ENCODE assay signal across 11 cellular contexts in the genomic region with DNA sequence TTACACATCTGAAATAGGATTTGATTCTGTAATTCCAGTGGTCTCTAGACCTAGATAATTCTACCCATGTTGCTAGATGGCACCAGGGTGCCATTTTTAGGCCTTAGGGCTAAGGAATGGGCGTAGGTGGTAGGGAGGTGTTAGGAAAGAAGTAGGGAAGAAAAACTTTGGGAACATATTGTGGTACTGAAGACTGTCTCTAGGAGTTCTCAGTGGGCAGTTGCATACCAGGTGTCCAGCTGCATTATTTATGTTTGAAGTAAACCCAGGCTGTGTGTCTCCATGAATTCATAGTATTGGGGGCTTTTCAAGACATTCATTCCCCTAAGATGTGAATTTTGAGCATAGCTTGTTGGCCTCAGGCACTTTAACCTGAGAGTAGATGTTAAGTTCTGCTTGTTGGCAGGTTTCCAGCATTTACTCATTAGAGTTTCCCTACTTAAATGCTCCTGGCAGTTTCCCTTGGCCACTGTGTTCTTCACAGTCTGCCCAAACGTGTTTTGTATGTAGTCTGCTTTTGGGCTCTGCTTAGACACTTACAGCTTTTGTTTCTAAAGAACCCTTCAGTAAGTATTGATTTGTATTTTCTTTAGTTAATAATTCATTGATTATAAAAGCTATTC. TPM values are rescaled to one million over a fixed set of nuclear protein-coding genes. Genes with fewer than 3 reads are reported as not detected.
DNase-seq lines count a peak whose midpoint lies in the region; ATAC-seq, FAIRE-seq and TF ChIP-seq lines count a peak whose summit lies in the region.
"Had no signal": no experiment of that assay in that cellular context is flagged by ENCODE, and none has a peak within 500 bp of the region (broad histone marks: within the 10 kb centered on the region; RNA-seq: fewer than 3 reads in every experiment).

No MANE protein-coding gene starts in this region.

- no peaks in the 10 kb centered on the region for H4K20me1 ChIP-seq in endothelial cell of umbilical vein (replicated peaks; ENCODE audit: control insufficient read depth, extremely low read depth, insufficient read depth, low read length)

- CTCF ChIA-PET in endothelial cell of umbilical vein (lab: Charles Lee): interaction anchor here (1.0 to 4.2 kb wide), 9 partner anchors 11 to 177 kb away, joined by 3 to 18 read pairs (median 4); no protein-coding TSS in a partner anchor

- TF ChIP-seq CTCF in endothelial cell of umbilical vein (IDR thresholded peaks at IDR 0.05; ENCODE audit: extremely low read depth in 1 of 2, insufficient read depth in 1 of 2, low read depth in 1 of 2, low read length in 2 of 2) (no peak), progenitor cell of endocrine pancreas (IDR thresholded peaks at IDR 0.05; ENCODE audit: unreplicated experiment) (no peak)

- no peak overlapping the region for H3K4me3 ChIP-seq in endothelial cell of umbilical vein (replicated peaks in 1 of 3; ENCODE audit: insufficient read depth in 1 of 3, low read depth in 1 of 3, low read length in 3 of 3)

- H3K9me3 Mint-ChIP-seq in progenitor cell of endocrine pancreas (ENCODE audit: low read depth): no peaks in the 10 kb centered on the region
- H3K9me3 Mint-ChIP-seq in stimulated activated memory B cell treated with anti-CD40 and anti-IgM and Interleukin-4, amounts not matched to agents 10 μg/mL and 1 μg/mL and 100 μg/mL, for 72 hours: no peaks in the 10 kb centered on the region

- H3K9me3 ChIP-seq in endothelial cell of umbilical vein (replicated peaks; ENCODE audit: control insufficient read depth, insufficient read depth, low read length): no peaks in the 10 kb centered on the region

- H3K4me1 Mint-ChIP-seq in progenitor cell of endocrine pancreas (ENCODE audit: low read depth): peaks cover 14% of the 10 kb centered on the region
- peaks cover 5% of the 10 kb centered on the region for H3K4me1 Mint-ChIP-seq in stimulated activated memory B cell treated with anti-CD40 and anti-IgM and Interleukin-4, amounts not matched to agents 10 μg/mL and 1 μg/mL and 100 μg/mL, for 72 hours

- H3K27ac ChIP-seq in endothelial cell of umbilical vein (ENCODE audit: insufficient read depth, low read depth, low read length): no peak overlapping the region

- no peaks in the 10 kb centered on the region for H3K27me3 ChIP-seq in endothelial cell of umbilical vein (ENCODE audit: control insufficient read depth in 2 of 2, insufficient read depth in 2 of 2, low read length in 2 of 2)

- no peaks in the 10 kb centered on the region for H3K27me3 Mint-ChIP-seq in progenitor cell of endocrine pancreas
- H3K27me3 Mint-ChIP-seq in stimulated activated memory B cell treated with anti-CD40 and anti-IgM and Interleukin-4, amounts not matched to agents 10 μg/mL and 1 μg/mL and 100 μg/mL, for 72 hours: no peaks in the 10 kb centered on the region

- FAIRE-seq in H54 (lab: Jason Lieb, UNC) (peak; percentile 93), endothelial cell of umbilical vein (lab: Jason Lieb, UNC) (no peak)
- FAIRE-seq: GM18507 had no signal

- intact Hi-C loops in endothelial cell of umbilical vein (cut with micrococcal nuclease): no loop called here

- no peak for ATAC-seq in stimulated activated memory B cell treated with anti-CD40 and anti-IgM and Interleukin-4, amounts not matched to agents 10 μg/mL and 1 μg/mL and 100 μg/mL, for 72 hours

- no peaks in the 10 kb centered on the region for H3K79me2 ChIP-seq in endothelial cell of umbilical vein (ENCODE audit: control insufficient read depth, insufficient read depth, low read length)

- no peak overlapping the region for H3K9ac ChIP-seq in endothelial cell of umbilical vein (replicated peaks; ENCODE audit: extremely low read depth, insufficient read depth, low read length)

- dilution Hi-C loops in endothelial cell of umbilical vein (cut with MboI; ENCODE audit: extremely low pct_ligation_motif_present, low sequenced_read_pairs): no loop called here

- no peak overlapping the region for H3K4me3 Mint-ChIP-seq in progenitor cell of endocrine pancreas (ENCODE audit: low read depth)
- H3K4me3 Mint-ChIP-seq in stimulated activated memory B cell treated with anti-CD40 and anti-IgM and Interleukin-4, amounts not matched to agents 10 μg/mL and 1 μg/mL and 100 μg/mL, for 72 hours: no peak overlapping the region

- no peak overlapping the region for H3K4me2 ChIP-seq in endothelial cell of umbilical vein (ENCODE audit: insufficient read depth, low read length)

- BruUV-seq in endothelial cell of umbilical vein (replicated peaks; lab: Mats Ljungman, UMichigan): no TSS peak

- no peak for TF ChIP-seq POLR2A in H54 (IDR thresholded peaks at IDR 0.05; ENCODE audit: low read depth, low read length)
- TF ChIP-seq POLR2A in endothelial cell of umbilical vein (IDR thresholded peaks at IDR 0.05; ENCODE audit: low read depth, low read length): no peak

- no peak for DNase-seq in H54 (ENCODE audit: insufficient read length, low spot score)
- peak; percentile 82 for DNase-seq in NCI-H510A treated with DMSO at 0.1 percent for 48 hours (lab: John Stamatoyannopoulos, UW)
- peak; percentile 60 for DNase-seq in endothelial cell of umbilical vein (ENCODE audit: low read depth, low spot score)
- DNase-seq in progenitor cell of endocrine pancreas (ENCODE audit: low spot score, unreplicated experiment): no peak
- no peak for DNase-seq in SKM-1 treated with dmso at 0.1 percent for 144 hours (lab: John Stamatoyannopoulos, UW; ENCODE audit: unreplicated experiment)
- DNase-seq in NOMO-1 treated with dmso at 0.1 percent for 144 hours (lab: John Stamatoyannopoulos, UW; ENCODE audit: unreplicated experiment): no peak
- no peak for DNase-seq in NCI-H1694 treated with DMSO at 0.1 percent for 48 hours (lab: John Stamatoyannopoulos, UW)
- DNase-seq: activated CD8-positive, alpha-beta memory T cell treated with anti-CD3 and anti-CD28 coated beads, Interleukin-2, amount 50 U/mL, for 4 hours; KBM-7 had no signal

- H2AFZ ChIP-seq in endothelial cell of umbilical vein (ENCODE audit: low read depth, low read length): no peak overlapping the region

- no peaks in the 10 kb centered on the region for H3K36me3 ChIP-seq in endothelial cell of umbilical vein (ENCODE audit: control insufficient read depth in 2 of 2, extremely low read depth in 1 of 2, insufficient read depth in 2 of 2, low read length in 2 of 2)

- POLR2A ChIA-PET in endothelial cell of umbilical vein (lab: Charles Lee): no interaction called here

- H3K27ac Mint-ChIP-seq in progenitor cell of endocrine pancreas: peak overlapping the region; percentile 69
- H3K27ac Mint-ChIP-seq in stimulated activated memory B cell treated with anti-CD40 and anti-IgM and Interleukin-4, amounts not matched to agents 10 μg/mL and 1 μg/mL and 100 μg/mL, for 72 hours: no peak overlapping the region

- no peaks in the 10 kb centered on the region for H3K9me1 ChIP-seq in endothelial cell of umbilical vein (replicated peaks; ENCODE audit: control insufficient read depth, extremely low read depth, insufficient read depth, low read length)

- peaks cover 1% of the 10 kb centered on the region for H3K36me3 Mint-ChIP-seq in progenitor cell of endocrine pancreas (ENCODE audit: insufficient read depth)
- H3K36me3 Mint-ChIP-seq in stimulated activated memory B cell treated with anti-CD40 and anti-IgM and Interleukin-4, amounts not matched to agents 10 μg/mL and 1 μg/mL and 100 μg/mL, for 72 hours: peaks cover 16% of the 10 kb centered on the region

- H3K4me1 ChIP-seq in endothelial cell of umbilical vein (ENCODE audit: control insufficient read depth, extremely low read depth, insufficient read depth, low read length): no peaks in the 10 kb centered on the region

TF ChIP-seq in endothelial cell of umbilical vein, 7 proteins besides CTCF, POLR2A, EP300 and RAD21:
- no peak for TF ChIP-seq GATA2 (IDR thresholded peaks at IDR 0.05; ENCODE audit: insufficient read depth, insufficient read length, low read depth, low read length)
- TF ChIP-seq JUN (IDR thresholded peaks at IDR 0.05; ENCODE audit: borderline replicate concordance, insufficient read depth, insufficient read length, low read depth): no peak
- TF ChIP-seq, protein P1, sequence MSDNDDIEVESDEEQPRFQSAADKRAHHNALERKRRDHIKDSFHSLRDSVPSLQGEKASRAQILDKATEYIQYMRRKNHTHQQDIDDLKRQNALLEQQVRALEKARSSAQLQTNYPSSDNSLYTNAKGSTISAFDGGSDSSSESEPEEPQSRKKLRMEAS (IDR thresholded peaks at IDR 0.05; ENCODE audit: insufficient read depth, insufficient read length): no peak
- TF ChIP-seq MYC (IDR thresholded peaks at IDR 0.05; ENCODE audit: low read depth, low read length): no peak
- TF ChIP-seq POLR2AphosphoS5 (IDR thresholded peaks at IDR 0.05; ENCODE audit: insufficient read depth, low read depth, low read length): no peak
- no peak for TF ChIP-seq FOS (IDR thresholded peaks at IDR 0.05; ENCODE audit: borderline replicate concordance, insufficient read depth, low read length)
- no peak for TF ChIP-seq EZH2 (IDR thresholded peaks at IDR 0.05; ENCODE audit: borderline replicate concordance, low read depth, low read length, severe bottlenecking)
TF ChIP-seq in endothelial cell of umbilical vein: peak in this region for 0.

RNA-seq across cellular contexts. Expression of gene CCT2, which starts 31.5 kb away (rescaled TPM):
- 245 and 256 TPM in 2 replicates for total RNA-seq in endothelial cell of umbilical vein
- polyA plus RNA-seq in endothelial cell of umbilical vein: 130 and 138 TPM in 2 replicates
- polyA plus RNA-seq in endothelial cell of umbilical vein (2011; cell fraction: cytosol; rRNA removed): 195 and 197 TPM in 2 replicates
- 246 and 291 TPM in 2 replicates for polyA plus RNA-seq in endothelial cell of umbilical vein (2011; cell fraction: nucleus; rRNA removed)
- 244 and 354 TPM in 2 replicates for polyA plus RNA-seq in endothelial cell of umbilical vein (2012)
- polyA minus RNA-seq in endothelial cell of umbilical vein: 189 and 219 TPM in 2 replicates
- polyA minus RNA-seq in endothelial cell of umbilical vein (2011; cell fraction: cytosol; rRNA and poly(A)+ RNA removed): 164 TPM
- 135 and 181 TPM in 2 replicates for polyA minus RNA-seq in endothelial cell of umbilical vein (2011; cell fraction: nucleus; rRNA and poly(A)+ RNA removed)
- total RNA-seq in progenitor cell of endocrine pancreas: 254 and 266 TPM in 2 replicates

RNA-seq across cellular contexts. Expression of gene LRRC10, which starts 57.0 kb away (rescaled TPM):
- total RNA-seq in endothelial cell of umbilical vein: not detected in 2 replicates
- polyA plus RNA-seq in endothelial cell of umbilical vein: not detected in 2 replicates
- polyA plus RNA-seq in endothelial cell of umbilical vein (2011; cell fraction: cytosol; rRNA removed): not detected in 2 replicates
- polyA plus RNA-seq in endothelial cell of umbilical vein (2011; cell fraction: nucleus; rRNA removed): not detected in 2 replicates
- polyA plus RNA-seq in endothelial cell of umbilical vein (2012): not detected in 2 replicates
- not detected in 2 replicates for polyA minus RNA-seq in endothelial cell of umbilical vein
- polyA minus RNA-seq in endothelial cell of umbilical vein (2011; cell fraction: cytosol; rRNA and poly(A)+ RNA removed): not detected
- not detected in 2 replicates for polyA minus RNA-seq in endothelial cell of umbilical vein (2011; cell fraction: nucleus; rRNA and poly(A)+ RNA removed)
- not detected in 2 replicates for total RNA-seq in progenitor cell of endocrine pancreas

Comparison
In these comparisons a context has a peak if more than half of its experiments do, and no peak if none do; other contexts are left out.
1. DNase-seq: peak in NCI-H510A treated with DMSO at 0.1 percent for 48 hours (single experiment) and endothelial cell of umbilical vein (single experiment); none in H54 (single experiment), progenitor cell of endocrine pancreas (single experiment), SKM-1 treated with dmso at 0.1 percent for 144 hours (single experiment), NOMO-1 treated with dmso at 0.1 percent for 144 hours (single experiment) and NCI-H1694 treated with DMSO at 0.1 percent for 48 hours (single experiment).